In genomic region chr12:99079811-99080210, GRCh38 we compare ENCODE assay signal across 34 cellular contexts.
"Had no signal": no experiment of that assay in that cellular context is flagged by ENCODE, and none has a peak within 500 bp of the region (broad histone marks: within the 10 kb centered on the region; RNA-seq: fewer than 3 reads in every experiment).

No MANE protein-coding gene starts in this region.

- DNase-seq: activated CD4-positive, alpha-beta memory T cell treated with anti-CD3 and anti-CD28 coated beads, Interleukin-2, amount 10 ng/mL, durations not matched to agents 7 days and 5 days; activated CD4-positive, alpha-beta T cell treated with anti-CD3 and anti-CD28 coated beads for 1 hour; activated CD4-positive, alpha-beta T cell treated with anti-CD3 and anti-CD28 coated beads for 4 hours; activated CD4-positive, alpha-beta T cell treated with anti-CD3 and anti-CD28 coated beads, Interleukin-2, amount 10 ng/mL, durations not matched to agents 7 days and 5 days; activated CD4-positive, alpha-beta T cell treated with anti-CD3 and anti-CD28 coated beads, Interleukin-2, amount 50 U/mL, for 4 hours; activated effector memory CD4-positive, alpha-beta T cell treated with Interleukin-2 at 50 U/mL for 16 hours; activated gamma-delta T cell treated with Interleukin-2 at 50 U/mL for 16 hours; activated naive CD4-positive, alpha-beta T cell treated with anti-CD3 and anti-CD28 coated beads, Interleukin-2, amount 50 U/mL, for 16 hours; activated naive CD4-positive, alpha-beta T cell treated with Interleukin-2 at 50 U/mL for 16 hours; activated naive CD8-positive, alpha-beta T cell treated with anti-CD3 and anti-CD28 coated beads for 36 hours; activated naive CD8-positive, alpha-beta T cell treated with anti-CD3 and anti-CD28 coated beads, Interleukin-2, amount 50 U/mL, for 24 hours; activated T-cell treated with anti-CD3 and anti-CD28 coated beads, Interleukin-2, amount 50 U/mL, for 4 hours; adrenal gland; amygdala; aorta; body of pancreas; dorsolateral prefrontal cortex; effector memory CD4-positive, alpha-beta T cell; endodermal cell; erythroblast; foreskin keratinocyte; gastrocnemius medialis; glutamatergic neuron; heart left ventricle; T-helper 1 cell; T-helper 17 cell; T1000 had no signal

- H3K9me3 Mint-ChIP-seq: activated CD4-positive, alpha-beta memory T cell treated with anti-CD3 and anti-CD28 coated beads, Interleukin-2, amount 10 ng/mL, durations not matched to agents 7 days and 5 days; activated CD4-positive, alpha-beta T cell treated with anti-CD3 and anti-CD28 coated beads, Interleukin-2, amount 10 ng/mL, durations not matched to agents 7 days and 5 days; activated naive CD8-positive, alpha-beta T cell treated with anti-CD3 and anti-CD28 coated beads for 36 hours; activated naive CD8-positive, alpha-beta T cell treated with anti-CD3 and anti-CD28 coated beads, Interleukin-2, amount 50 U/mL, for 24 hours; activated T-cell treated with anti-CD3 and anti-CD28 coated beads, Interleukin-2, amount 50 U/mL, for 4 hours; activated T-helper 17 cell treated with anti-CD3 and anti-CD28 coated beads, Interleukin-2, amount 50 U/mL, for 72 hours; central memory CD8-positive, alpha-beta T cell; dendritic cell treated with granulocyte-macrophage colony-stimulating factor and Interleukin-4, amounts not matched to agents 40 ng/mL and 50 ng/mL, for 4 days; endodermal cell; T-helper 2 cell treated with Interferon-gamma antibody and Interleukin-4, amounts not matched to agents 5 μg/mL and 100 μg/mL, for 36 hours had no signal

- H3K27me3 Mint-ChIP-seq: activated CD4-positive, alpha-beta memory T cell treated with anti-CD3 and anti-CD28 coated beads, Interleukin-2, amount 10 ng/mL, durations not matched to agents 7 days and 5 days; activated CD4-positive, alpha-beta T cell treated with anti-CD3 and anti-CD28 coated beads, Interleukin-2, amount 10 ng/mL, durations not matched to agents 7 days and 5 days; activated naive CD8-positive, alpha-beta T cell treated with anti-CD3 and anti-CD28 coated beads for 36 hours; activated naive CD8-positive, alpha-beta T cell treated with anti-CD3 and anti-CD28 coated beads, Interleukin-2, amount 50 U/mL, for 24 hours; dendritic cell treated with granulocyte-macrophage colony-stimulating factor and Interleukin-4, amounts not matched to agents 40 ng/mL and 50 ng/mL, for 4 days had no signal

- H3K4me3 ChIP-seq: adrenal gland, body of pancreas, cardiac muscle cell, coronary artery, dorsolateral prefrontal cortex, esophagus muscularis mucosa, gastrocnemius medialis, heart left ventricle had no signal

- H3K27ac ChIP-seq: adrenal gland, body of pancreas, cardiac muscle cell, coronary artery, dorsolateral prefrontal cortex, esophagus muscularis mucosa, foreskin keratinocyte, gastrocnemius medialis, heart left ventricle had no signal

- H3K27me3 ChIP-seq: adrenal gland, body of pancreas, cardiac muscle cell, dorsolateral prefrontal cortex, esophagus muscularis mucosa, foreskin keratinocyte, gastrocnemius medialis, heart left ventricle had no signal

- H3K4me3 Mint-ChIP-seq: activated CD4-positive, alpha-beta memory T cell treated with anti-CD3 and anti-CD28 coated beads, Interleukin-2, amount 10 ng/mL, durations not matched to agents 7 days and 5 days; activated CD4-positive, alpha-beta T cell treated with anti-CD3 and anti-CD28 coated beads, Interleukin-2, amount 10 ng/mL, durations not matched to agents 7 days and 5 days; activated naive CD8-positive, alpha-beta T cell treated with anti-CD3 and anti-CD28 coated beads for 36 hours; activated naive CD8-positive, alpha-beta T cell treated with anti-CD3 and anti-CD28 coated beads, Interleukin-2, amount 50 U/mL, for 24 hours; activated T-cell treated with anti-CD3 and anti-CD28 coated beads, Interleukin-2, amount 50 U/mL, for 4 hours; activated T-helper 17 cell treated with anti-CD3 and anti-CD28 coated beads, Interleukin-2, amount 50 U/mL, for 72 hours; central memory CD8-positive, alpha-beta T cell; dendritic cell treated with granulocyte-macrophage colony-stimulating factor and Interleukin-4, amounts not matched to agents 40 ng/mL and 50 ng/mL, for 4 days; endodermal cell; T-helper 17 cell; T-helper 2 cell treated with Interferon-gamma antibody and Interleukin-4, amounts not matched to agents 5 μg/mL and 100 μg/mL, for 36 hours had no signal

- H3K27ac Mint-ChIP-seq: activated CD4-positive, alpha-beta memory T cell treated with anti-CD3 and anti-CD28 coated beads, Interleukin-2, amount 10 ng/mL, durations not matched to agents 7 days and 5 days; activated CD4-positive, alpha-beta T cell treated with anti-CD3 and anti-CD28 coated beads, Interleukin-2, amount 10 ng/mL, durations not matched to agents 7 days and 5 days; activated naive CD8-positive, alpha-beta T cell treated with anti-CD3 and anti-CD28 coated beads for 36 hours; activated naive CD8-positive, alpha-beta T cell treated with anti-CD3 and anti-CD28 coated beads, Interleukin-2, amount 50 U/mL, for 24 hours; activated T-helper 17 cell treated with anti-CD3 and anti-CD28 coated beads, Interleukin-2, amount 50 U/mL, for 72 hours; dendritic cell treated with granulocyte-macrophage colony-stimulating factor and Interleukin-4, amounts not matched to agents 40 ng/mL and 50 ng/mL, for 4 days; endodermal cell; T-helper 17 cell; T-helper 2 cell treated with Interferon-gamma antibody and Interleukin-4, amounts not matched to agents 5 μg/mL and 100 μg/mL, for 36 hours had no signal

- H3K4me1 ChIP-seq: adrenal gland, body of pancreas, esophagus muscularis mucosa, foreskin keratinocyte, gastrocnemius medialis, heart left ventricle had no signal

- H3K9me3 ChIP-seq: adrenal gland, body of pancreas, esophagus muscularis mucosa, gastrocnemius medialis, heart left ventricle had no signal

- ATAC-seq: activated naive CD8-positive, alpha-beta T cell treated with anti-CD3 and anti-CD28 coated beads, Interleukin-2, amount 50 U/mL, for 24 hours; activated T-cell treated with anti-CD3 and anti-CD28 coated beads, Interleukin-2, amount 50 U/mL, for 4 hours; activated T-helper 17 cell treated with anti-CD3 and anti-CD28 coated beads, Interleukin-2, amount 50 U/mL, for 72 hours; body of pancreas; foreskin keratinocyte; gastrocnemius medialis; heart left ventricle; T-helper 17 cell had no signal

- H3K36me3 Mint-ChIP-seq: activated naive CD8-positive, alpha-beta T cell treated with anti-CD3 and anti-CD28 coated beads for 36 hours had no signal

- H3K36me3 ChIP-seq: adrenal gland, cardiac muscle cell, gastrocnemius medialis, heart left ventricle had no signal

- H3K4me1 Mint-ChIP-seq: activated CD4-positive, alpha-beta memory T cell treated with anti-CD3 and anti-CD28 coated beads, Interleukin-2, amount 10 ng/mL, durations not matched to agents 7 days and 5 days; activated CD4-positive, alpha-beta T cell treated with anti-CD3 and anti-CD28 coated beads, Interleukin-2, amount 10 ng/mL, durations not matched to agents 7 days and 5 days; activated naive CD8-positive, alpha-beta T cell treated with anti-CD3 and anti-CD28 coated beads for 36 hours; activated naive CD8-positive, alpha-beta T cell treated with anti-CD3 and anti-CD28 coated beads, Interleukin-2, amount 50 U/mL, for 24 hours; activated T-helper 17 cell treated with anti-CD3 and anti-CD28 coated beads, Interleukin-2, amount 50 U/mL, for 72 hours; central memory CD8-positive, alpha-beta T cell; endodermal cell; T-helper 17 cell had no signal
